Comparison of ENCODE assay signal across 1 cellular context in genomic region chr7:25125137-25125946, GRCh38.
TF ChIP-seq lines count a peak whose summit lies in the region.

Gene CYCS (minus strand): TSS chr7:25125260. CDS start chr7:25124119, 1,141 bp downstream.

TF ChIP-seq in HepG2, 621 proteins besides CTCF, POLR2A, EP300 and RAD21 (continued from another document):
- TF ChIP-seq NFAT5 (CRISPR knock-in tag; IDR thresholded peaks at IDR 0.05) (no peak), SP5 (CRISPR knock-in tag; IDR thresholded peaks at IDR 0.05; ENCODE audit: borderline replicate concordance, low read depth) (peak; percentile 61; the same call in 1 of the 2 replicates), KDM2A (CRISPR knock-in tag; IDR thresholded peaks at IDR 0.05; ENCODE audit: borderline replicate concordance, low read depth) (peak; percentile 92), ZNF10 (CRISPR knock-in tag; IDR thresholded peaks at IDR 0.05; ENCODE audit: borderline replicate concordance, low read depth) (no peak), ETV5 (CRISPR knock-in tag; IDR thresholded peaks at IDR 0.05; ENCODE audit: borderline replicate concordance) (no peak; the same call in 1 of the 2 replicates), ZNF713 (CRISPR knock-in tag; IDR thresholded peaks at IDR 0.05) (0 out of 2 replicates have a peak, but pooled peaks have one; percentile 31), IKZF5 (CRISPR knock-in tag; IDR thresholded peaks at IDR 0.05) (peak; percentile 87), ZNF235 (CRISPR knock-in tag; IDR thresholded peaks at IDR 0.05; ENCODE audit: borderline replicate concordance) (peak; percentile 42; the same call in 1 of the 2 replicates), ZNF839 (CRISPR knock-in tag; IDR thresholded peaks at IDR 0.05; ENCODE audit: borderline replicate concordance) (peak; percentile 87; the same call in 1 of the 2 replicates), IRF9 (CRISPR knock-in tag; IDR thresholded peaks at IDR 0.05; ENCODE audit: borderline replicate concordance) (peak; percentile 70; the same call in 1 of the 2 replicates), ZNF644 (CRISPR knock-in tag; IDR thresholded peaks at IDR 0.05; ENCODE audit: low read depth) (peak; percentile 69), HES4 (CRISPR knock-in tag; IDR thresholded peaks at IDR 0.05; ENCODE audit: borderline replicate concordance) (peak; percentile 80; the same call in 1 of the 2 replicates), ZNF615 (CRISPR knock-in tag; IDR thresholded peaks at IDR 0.05; ENCODE audit: borderline replicate concordance) (no peak)
